In the genomic region with DNA sequence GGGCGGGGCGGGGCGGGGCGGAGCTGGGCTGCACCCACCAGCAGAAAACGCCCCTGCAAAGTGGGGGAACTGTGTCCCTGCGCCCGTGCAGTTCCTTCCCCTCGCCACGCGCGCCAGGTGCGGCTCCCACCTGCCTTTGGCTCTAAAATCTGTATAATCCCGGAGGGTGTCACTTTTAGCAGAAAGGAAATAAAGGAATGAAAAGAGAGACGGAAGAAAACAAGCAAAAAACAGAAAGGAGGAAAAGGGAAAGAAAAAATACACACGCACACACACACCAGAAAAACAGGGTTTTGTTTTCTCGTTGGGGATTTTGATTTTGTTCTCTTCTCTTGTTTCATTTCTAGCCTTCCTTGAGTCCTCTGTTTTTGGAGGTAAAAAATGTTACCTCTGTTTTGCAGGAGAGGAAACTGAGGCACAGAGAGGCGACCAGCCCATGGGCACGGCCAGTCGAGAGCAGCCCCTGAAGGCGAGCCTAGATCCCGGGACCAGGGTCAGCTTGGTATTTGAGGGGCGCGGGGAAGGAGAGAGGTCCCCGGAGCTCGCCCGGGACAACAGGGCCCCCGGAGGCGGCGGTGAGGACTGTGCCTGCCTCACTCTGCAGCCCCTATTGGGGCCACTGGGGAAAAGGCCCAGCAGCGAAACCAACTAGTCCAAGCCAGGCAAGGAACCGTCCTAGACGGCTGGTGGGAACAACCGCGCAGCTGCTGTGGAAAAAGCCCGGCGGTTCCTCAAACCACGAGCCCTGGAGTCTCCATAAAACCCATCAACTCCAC, we compare ENCODE assay signal across 8 cellular contexts. TPM values are rescaled to one million over a fixed set of nuclear protein-coding genes. Genes with fewer than 3 reads are reported as not detected.
DNase-seq lines count a peak whose midpoint lies in the region; ATAC-seq and TF ChIP-seq lines count a peak whose summit lies in the region.

No MANE protein-coding gene starts in this region.

- peaks cover 4 to 5% of the 10 kb centered on the region in 2 donors for H3K36me3 Mint-ChIP-seq in activated T-cell treated with anti-CD3 and anti-CD28 coated beads, Interleukin-2, amount 50 U/mL, for 72 hours (ENCODE audit: insufficient read depth in 2 of 2)

- H3K4me3 ChIP-seq in WI38 (ENCODE audit: low read depth, low read length), result peak overlapping the region; percentile 55
- peak overlapping the region; percentile 51 for H3K4me3 ChIP-seq in iPS-18a (ENCODE audit: low read length)
- H3K4me3 ChIP-seq in stomach, result peak overlapping the region; percentile 61 to 76 (median 70)

- H3K4me1 Mint-ChIP-seq in activated T-cell treated with anti-CD3 and anti-CD28 coated beads, Interleukin-2, amount 50 U/mL, for 72 hours (ENCODE audit: low read depth), result peaks cover 63% of the 10 kb centered on the region

- H3K27ac ChIP-seq in iPS-18a (ENCODE audit: low read length) (peak overlapping the region; percentile 18), stomach (peak overlapping the region; percentile 62 to 94 (median 91))

- WGBS in stomach, 5 donors, result 17 to 26% (median 23%) methylated on average over 26 to 37 of the region's 37 CpGs

- peak overlapping the region; percentile 75 for H3K9ac ChIP-seq in iPS-18a (ENCODE audit: low read length)

- intact Hi-C loops in stomach (cut with DNase I; ENCODE audit: low total_unique reads), result no loop called here
- intact Hi-C loops in posterior vena cava (cut with DNase I), result loop anchor here in 1 of 2 donors (1.0 to 10.0 kb wide), 2 partner anchors 24 to 65 kb away; no protein-coding TSS in a partner anchor

- no peak for DNase-seq in activated T-cell treated with anti-CD3 and anti-CD28 coated beads, Interleukin-2, amount 50 U/mL, for 72 hours
- no peak for DNase-seq in activated T-cell treated with anti-CD3 and anti-CD28 coated beads, Interleukin-2, amount 50 U/mL, for 1 hour
- DNase-seq in stomach (no peak), posterior vena cava (ENCODE audit: low spot score) (no peak), NCI-H446 treated with DMSO at 0.1 percent for 48 hours (lab: John Stamatoyannopoulos, UW) (no peak)

- no peak for TF ChIP-seq EP300 in stomach (IDR thresholded peaks at IDR 0.05)

- H3K4me3 Mint-ChIP-seq in activated T-cell treated with anti-CD3 and anti-CD28 coated beads, Interleukin-2, amount 50 U/mL, for 72 hours, result peak overlapping the region; percentile 95 to 100

- TF ChIP-seq CTCF in WI38 (IDR thresholded peaks at IDR 0.05; ENCODE audit: low read depth, low read length) (no peak), stomach (IDR thresholded peaks at IDR 0.05) (no peak)

- peak overlapping the region; percentile 96 for H3K27ac Mint-ChIP-seq in activated T-cell treated with anti-CD3 and anti-CD28 coated beads, Interleukin-2, amount 50 U/mL, for 72 hours

- H3K4me1 ChIP-seq in iPS-18a (ENCODE audit: control insufficient read depth, low read depth, low read length) (peaks cover 18% of the 10 kb centered on the region), stomach (peaks cover 28 to 65% (median 53%) of the 10 kb centered on the region in 4 donors)

- ATAC-seq in activated T-cell treated with anti-CD3 and anti-CD28 coated beads, Interleukin-2, amount 50 U/mL, for 72 hours (replicated peaks in 1 of 2), result no peak
- ATAC-seq in HG02759 (IDR thresholded peaks at IDR 0.05; ENCODE audit: unreplicated experiment), result no peak

- H3K36me3 ChIP-seq in iPS-18a (ENCODE audit: control insufficient read depth, low read depth, low read length), result no peaks in the 10 kb centered on the region
- H3K36me3 ChIP-seq in stomach, result no peaks in the 10 kb centered on the region

- TF ChIP-seq POLR2A in stomach (IDR thresholded peaks at IDR 0.05), result no peak

- no peaks in the 10 kb centered on the region for H3K9me3 Mint-ChIP-seq in activated T-cell treated with anti-CD3 and anti-CD28 coated beads, Interleukin-2, amount 50 U/mL, for 72 hours

- H3K27me3 ChIP-seq in iPS-18a (ENCODE audit: control insufficient read depth, insufficient read depth, low read length), result no peaks in the 10 kb centered on the region
- H3K27me3 ChIP-seq in stomach, result no peaks in the 10 kb centered on the region

- H3K9me3 ChIP-seq in iPS-18a (ENCODE audit: control insufficient read depth, low read depth, low read length), result no peaks in the 10 kb centered on the region
- no peaks in the 10 kb centered on the region for H3K9me3 ChIP-seq in stomach

- H3K27me3 Mint-ChIP-seq in activated T-cell treated with anti-CD3 and anti-CD28 coated beads, Interleukin-2, amount 50 U/mL, for 72 hours (ENCODE audit: low read depth), result no peaks in the 10 kb centered on the region

RNA-seq across cellular contexts. Expression of gene CARHSP1, which starts 0.6 kb away (rescaled TPM):
- 10 to 100 TPM; 71.4 to 73.1 TPM for total RNA-seq in activated T-cell treated with anti-CD3 and anti-CD28 coated beads, Interleukin-2, amount 50 U/mL, for 72 hours
- total RNA-seq in stomach (10 to 100 TPM in 4 of 5 donors, 1 to 10 TPM in 1; 2.0 to 78.6 (median 36.4) TPM), posterior vena cava (10 to 100 TPM; 39.8 to 44.0 TPM)
- polyA plus RNA-seq in stomach, result 100 to 1,000 TPM in 2 of 3 donors, 10 to 100 TPM in 1; 95.5 to 190 (median 149) TPM

RNA-seq across cellular contexts. Expression of gene LITAFD, which starts 12.8 kb away (rescaled TPM):
- not detected for total RNA-seq in activated T-cell treated with anti-CD3 and anti-CD28 coated beads, Interleukin-2, amount 50 U/mL, for 72 hours
- total RNA-seq in stomach, result not detected
- not detected for polyA plus RNA-seq in stomach
- total RNA-seq in posterior vena cava, result not detected
